In genomic region chr12:19546027-19546426, GRCh38 we compare ENCODE assay signal across 13 cellular contexts.
A peak's percentile ranks its signal among the peaks of the same experiment; 100 is the strongest.
DNase-seq lines count a peak whose midpoint lies in the region; ATAC-seq, FAIRE-seq and TF ChIP-seq lines count a peak whose summit lies in the region.
"Had no signal": no experiment of that assay in that cellular context is flagged by ENCODE, and none has a peak within 500 bp of the region (broad histone marks: within the 10 kb centered on the region; RNA-seq: fewer than 3 reads in every experiment).

No MANE protein-coding gene starts in this region.

- H3K79me2 ChIP-seq in mammary epithelial cell (ENCODE audit: insufficient read depth, low read length) (no peaks in the 10 kb centered on the region), osteoblast (ENCODE audit: insufficient read depth, low read length) (no peaks in the 10 kb centered on the region)

- H3K9me3 ChIP-seq in breast epithelium (no peaks in the 10 kb centered on the region), mammary epithelial cell (replicated peaks; ENCODE audit: insufficient read depth, low read length) (no peaks in the 10 kb centered on the region), osteoblast (ENCODE audit: low read depth, low read length) (no peaks in the 10 kb centered on the region), aorta (ENCODE audit: control insufficient read depth, low read length) (no peaks in the 10 kb centered on the region)
- H3K9me3 ChIP-seq: pancreas had no signal

- TF ChIP-seq CTCF in breast epithelium (IDR thresholded peaks at IDR 0.05) = no peak
- no peak for TF ChIP-seq CTCF in mammary epithelial cell (conservative IDR thresholded peaks at IDR 0.05 in 1 of 2, IDR thresholded peaks at IDR 0.05 in 1 of 2; ENCODE audit: extremely low read depth in 1 of 2, insufficient read depth in 1 of 2, low read depth in 1 of 2, low read length in 2 of 2)
- no peak for TF ChIP-seq CTCF in fibroblast of villous mesenchyme (IDR thresholded peaks at IDR 0.05; ENCODE audit: insufficient read depth, low read depth, low read length)
- TF ChIP-seq CTCF in osteoblast (IDR thresholded peaks at IDR 0.05; ENCODE audit: extremely low read depth, low read depth, low read length) = no peak

- ATAC-seq in aorta (ENCODE audit: low FRiP score) = peak; percentile 52

- no peak overlapping the region for H3K9ac ChIP-seq in mammary epithelial cell (ENCODE audit: insufficient read depth, low read length)

- TF ChIP-seq POLR2A in breast epithelium (IDR thresholded peaks at IDR 0.05) = no peak

- BruUV-seq in mammary epithelial cell (replicated peaks; lab: Mats Ljungman, UMichigan) = no TSS peak

- no peak for FAIRE-seq in GM19239 (lab: Jason Lieb, UNC)
- FAIRE-seq: A204.1, H54, pancreas had no signal

- H3K36me3 ChIP-seq in breast epithelium = no peaks in the 10 kb centered on the region
- no peaks in the 10 kb centered on the region for H3K36me3 ChIP-seq in mammary epithelial cell (ENCODE audit: insufficient read depth, low read length)
- no peaks in the 10 kb centered on the region for H3K36me3 ChIP-seq in osteoblast (ENCODE audit: insufficient read depth, low read length)
- no peaks in the 10 kb centered on the region for H3K36me3 ChIP-seq in aorta (ENCODE audit: control insufficient read depth in 1 of 2, insufficient read depth in 2 of 2, low read length in 1 of 2)
- H3K36me3 ChIP-seq: pancreas had no signal

- dilution Hi-C loops in mammary epithelial cell (cut with HindIII; ENCODE audit: low sequenced_read_pairs) = no loop called here

- peak overlapping the region; percentile 7 to 59 for H3K27ac ChIP-seq in breast epithelium
- no peak overlapping the region for H3K27ac ChIP-seq in mammary epithelial cell (ENCODE audit: insufficient read depth, low read depth, low read length)
- H3K27ac ChIP-seq in osteoblast (ENCODE audit: low read depth, low read length) = peak overlapping the region; percentile 40
- H3K27ac ChIP-seq in aorta (ENCODE audit: low read depth in 1 of 2, low read length in 2 of 2) = peak overlapping the region; percentile 89 to 97
- H3K27ac ChIP-seq: pancreas had no signal

- H4K20me1 ChIP-seq in mammary epithelial cell (ENCODE audit: insufficient read depth, low read length) (no peaks in the 10 kb centered on the region), osteoblast (ENCODE audit: insufficient read depth, low read length) (no peaks in the 10 kb centered on the region)

- no peaks in the 10 kb centered on the region for H3K27me3 ChIP-seq in breast epithelium
- peaks cover 2% of the 10 kb centered on the region for H3K27me3 ChIP-seq in mammary epithelial cell (ENCODE audit: insufficient read depth, low read length)
- H3K27me3 ChIP-seq in osteoblast (ENCODE audit: insufficient read depth, low read length) = no peaks in the 10 kb centered on the region
- no peaks in the 10 kb centered on the region for H3K27me3 ChIP-seq in aorta (ENCODE audit: control insufficient read depth in 1 of 2, insufficient read depth in 2 of 2, low read length in 1 of 2)
- H3K27me3 ChIP-seq: pancreas had no signal

- CTCF ChIA-PET in mammary epithelial cell (lab: Charles Lee; ENCODE audit: low non-redundant PET) = no interaction called here

- no peaks in the 10 kb centered on the region for H3K4me1 ChIP-seq in breast epithelium
- H3K4me1 ChIP-seq in mammary epithelial cell (ENCODE audit: insufficient read depth, low read length) = peaks cover 17% of the 10 kb centered on the region
- peaks cover 19% of the 10 kb centered on the region for H3K4me1 ChIP-seq in osteoblast (ENCODE audit: insufficient read depth, low read length)
- peaks cover 2 to 13% of the 10 kb centered on the region in 2 donors for H3K4me1 ChIP-seq in aorta (ENCODE audit: control insufficient read depth in 1 of 2, insufficient read depth in 2 of 2, low read length in 2 of 2)
- H3K4me1 ChIP-seq: pancreas had no signal

- peak overlapping the region in 1 of 3 donors; percentile 48 for H3K4me3 ChIP-seq in breast epithelium
- no peak overlapping the region for H3K4me3 ChIP-seq in mammary epithelial cell (replicated peaks in 1 of 3; ENCODE audit: insufficient read depth in 1 of 3, low read depth in 2 of 3, low read length in 3 of 3)
- no peak overlapping the region for H3K4me3 ChIP-seq in fibroblast of villous mesenchyme (ENCODE audit: low read depth, low read length)
- H3K4me3 ChIP-seq in osteoblast (ENCODE audit: insufficient read depth, low read length) = no peak overlapping the region
- H3K4me3 ChIP-seq in aorta (ENCODE audit: low read length in 2 of 2) = peak overlapping the region in 1 of 2 donors; percentile 48
- H3K4me3 ChIP-seq: pancreas had no signal

- intact Hi-C loops in breast epithelium (cut with DNase I; ENCODE audit: low total_unique reads) (no loop called here), mammary epithelial cell (cut with micrococcal nuclease) (no loop called here), aorta (cut with DNase I) (no loop called here)

- WGBS in mammary epithelial cell (ENCODE audit: low coverage, missing lambda C conversion rate) = 86% methylated on average over 4 of the region's 4 CpGs
- WGBS in aorta, 2 donors = 15 to 16% methylated on average over 4 of the region's 4 CpGs

- in situ Hi-C loops in mammary epithelial cell (cut with MboI; ENCODE audit: low sequenced_read_pairs in 2 of 2) = no loop called here

- H2AFZ ChIP-seq in mammary epithelial cell (ENCODE audit: low read depth, low read length) = no peak overlapping the region
- no peak overlapping the region for H2AFZ ChIP-seq in osteoblast (ENCODE audit: low read length)

- H3K4me2 ChIP-seq in mammary epithelial cell (ENCODE audit: insufficient read depth, low read depth, low read length) = no peak overlapping the region
- H3K4me2 ChIP-seq in osteoblast (ENCODE audit: insufficient read depth, low read length) = peak overlapping the region; percentile 72

- DNase-seq in breast epithelium (ENCODE audit: low spot score in 2 of 2) (peak in 1 of 2 donors; percentile 50), mammary epithelial cell (no peak), fibroblast of villous mesenchyme (ENCODE audit: low read depth) (peak; percentile 75), osteoblast (ENCODE audit: insufficient read length, low spot score, missing footprints) (no peak), aorta (no peak), amniotic stem cell (lab: John Stamatoyannopoulos, UW) (no peak), GM19239 (ENCODE audit: insufficient read length, low spot score) (no peak)
- no peak for DNase-seq in activated CD8-positive, alpha-beta memory T cell treated with anti-CD3 and anti-CD28 coated beads, Interleukin-2, amount 50 U/mL, for 48 hours
- DNase-seq: activated CD4-positive, alpha-beta T cell treated with anti-CD3 and anti-CD28 coated beads for 4 hours; pancreas; T-helper 1 cell had no signal
